In the genomic region with DNA sequence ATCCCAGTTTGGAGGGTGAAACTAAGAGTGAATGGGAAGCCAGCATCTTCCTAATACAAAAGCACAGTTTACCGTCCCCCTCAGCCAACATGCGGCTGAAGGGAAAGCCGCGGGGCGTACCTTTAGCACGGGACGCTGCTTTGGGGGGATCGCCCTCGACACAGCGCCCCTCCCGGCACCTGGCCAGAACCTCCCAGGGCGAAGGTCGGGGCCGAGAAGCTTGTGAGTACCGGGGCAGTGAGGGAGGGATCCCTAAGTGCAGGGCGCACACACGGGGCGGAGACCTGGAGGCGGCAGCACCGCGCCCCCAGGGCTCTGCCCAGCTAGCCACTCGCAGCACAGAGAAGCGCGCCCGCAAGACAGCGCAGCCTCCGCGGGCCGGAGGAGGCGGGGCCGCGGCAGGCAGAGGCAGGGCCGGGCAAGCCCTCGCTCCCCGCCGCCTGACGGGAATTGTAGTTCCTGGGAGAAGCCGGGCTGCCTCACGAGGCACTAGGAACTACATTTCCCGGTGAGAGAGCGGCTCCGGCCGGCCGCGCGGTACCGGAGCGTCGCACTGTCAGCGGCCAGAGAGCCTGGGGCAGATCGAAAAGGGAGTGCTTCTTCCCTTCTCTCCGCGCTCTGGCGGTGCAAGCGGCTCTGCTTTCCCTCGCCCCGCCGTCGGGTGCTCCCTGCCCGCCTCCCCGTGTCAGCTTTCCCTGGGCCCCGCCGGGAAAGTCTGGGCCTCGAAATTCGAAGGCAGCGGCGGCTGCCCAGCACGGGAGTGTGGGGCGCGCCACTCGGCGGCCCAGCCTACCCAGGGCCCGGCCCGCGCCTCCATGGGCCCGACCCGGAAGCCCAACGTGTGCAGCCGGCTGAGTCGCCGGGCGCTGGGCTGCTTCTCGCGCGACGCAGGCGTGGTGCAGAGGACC, we compare ENCODE assay signal across 8 cellular contexts. TPM values are rescaled to one million over a fixed set of nuclear protein-coding genes. Genes with fewer than 3 reads are reported as not detected.
DNase-seq lines count a peak whose midpoint lies in the region; ATAC-seq and TF ChIP-seq lines count a peak whose summit lies in the region.

A gene with protein sequence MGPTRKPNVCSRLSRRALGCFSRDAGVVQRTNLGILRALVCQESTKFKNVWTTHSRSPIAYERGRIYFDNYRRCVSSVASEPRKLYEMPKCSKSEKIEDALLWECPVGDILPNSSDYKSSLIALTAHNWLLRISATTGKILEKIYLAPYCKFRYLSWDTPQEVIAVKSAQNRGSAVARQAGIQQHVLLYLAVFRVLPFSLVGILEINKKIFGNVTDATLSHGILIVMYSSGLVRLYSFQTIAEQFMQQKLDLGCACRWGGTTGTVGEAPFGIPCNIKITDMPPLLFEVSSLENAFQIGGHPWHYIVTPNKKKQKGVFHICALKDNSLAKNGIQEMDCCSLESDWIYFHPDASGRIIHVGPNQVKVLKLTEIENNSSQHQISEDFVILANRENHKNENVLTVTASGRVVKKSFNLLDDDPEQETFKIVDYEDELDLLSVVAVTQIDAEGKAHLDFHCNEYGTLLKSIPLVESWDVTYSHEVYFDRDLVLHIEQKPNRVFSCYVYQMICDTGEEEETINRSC (plus strand): TSS at position 464 of the 908 bp plus-strand sequence. CDS start 352 bp downstream, at position 816.
Gene METTL8, minus strand, starts transcription at position 228 of the 908 bp plus-strand sequence. CDS start 41,805 bp downstream, outside the sequence.

- peak within 1 kb of the TSS; percentile 94 for H3K4me3 Mint-ChIP-seq in activated T-helper 17 cell treated with anti-CD3 and anti-CD28 coated beads, Interleukin-2, amount 50 U/mL, for 72 hours
- H3K4me3 Mint-ChIP-seq in natural killer cell: peak within 1 kb of the TSS; percentile 94

- H3K27me3 Mint-ChIP-seq in activated T-helper 17 cell treated with anti-CD3 and anti-CD28 coated beads, Interleukin-2, amount 50 U/mL, for 72 hours: no peaks in the 10 kb centered on the region
- no peaks in the 10 kb centered on the region for H3K27me3 Mint-ChIP-seq in natural killer cell (ENCODE audit: low read depth in 2 of 2)

- H3K27me3 ChIP-seq in GM23248 (replicated peaks; ENCODE audit: insufficient read depth): no peaks in the 10 kb centered on the region

- H3K4me1 ChIP-seq in GM23248 (ENCODE audit: insufficient read depth): peaks cover 12% of the 10 kb centered on the region

- peaks cover 7% of the 10 kb centered on the region for H3K4me1 Mint-ChIP-seq in activated T-helper 17 cell treated with anti-CD3 and anti-CD28 coated beads, Interleukin-2, amount 50 U/mL, for 72 hours
- H3K4me1 Mint-ChIP-seq in natural killer cell: peaks cover 27 to 31% of the 10 kb centered on the region in 2 donors

- peak; percentile 94 for ATAC-seq in activated T-helper 17 cell treated with anti-CD3 and anti-CD28 coated beads, Interleukin-2, amount 50 U/mL, for 72 hours (replicated peaks)
- ATAC-seq in natural killer cell: peak; percentile 93 to 98 (median 93)

- peaks cover 30% of the 10 kb centered on the region for H3K36me3 Mint-ChIP-seq in activated T-helper 17 cell treated with anti-CD3 and anti-CD28 coated beads, Interleukin-2, amount 50 U/mL, for 72 hours (ENCODE audit: low read depth)
- H3K36me3 Mint-ChIP-seq in natural killer cell: peaks cover 24% of the 10 kb centered on the region

- intact Hi-C loops in natural killer cell (cut with micrococcal nuclease): loop anchor here (2.0 kb wide), 1 partner anchor 505 kb away; the partner anchor contains the start of gene GORASP2

- no peaks in the 10 kb centered on the region for H3K9me2 ChIP-seq in GM23248 (ENCODE audit: insufficient read depth)

- peak within 1 kb of the TSS; percentile 86 for H3K27ac Mint-ChIP-seq in activated T-helper 17 cell treated with anti-CD3 and anti-CD28 coated beads, Interleukin-2, amount 50 U/mL, for 72 hours
- peak within 1 kb of the TSS; percentile 88 to 91 for H3K27ac Mint-ChIP-seq in natural killer cell

- H3K4me3 ChIP-seq in GM23248 (peak within 1 kb of the TSS; percentile 94), fibroblast of mammary gland (ENCODE audit: control insufficient read depth, low read depth, low read length) (peak within 1 kb of the TSS; percentile 92)

- H3F3A ChIP-seq in GM23248 (ENCODE audit: insufficient read depth): peaks cover 32% of the 10 kb centered on the region

- 1 to 2% methylated on average over 61 to 80 of the region's 87 CpGs for WGBS in GM23248 (ENCODE audit: low coverage in 1 of 2, low lambda C conversion rate in 2 of 2, missing lambda C conversion rate in 2 of 2), 2 experiments

- H2AFZ ChIP-seq in GM23248: peak within 1 kb of the TSS; percentile 91

- peaks cover 31% of the 10 kb centered on the region for H3K36me3 ChIP-seq in GM23248 (ENCODE audit: low read depth)

- H3K79me2 ChIP-seq in GM23248 (ENCODE audit: insufficient read depth): peaks cover 65% of the 10 kb centered on the region

- peak within 1 kb of the TSS; percentile 87 for H3K9ac ChIP-seq in GM23248

- no peaks in the 10 kb centered on the region for H3K9me3 ChIP-seq in GM23248 (ENCODE audit: low read depth)

- TF ChIP-seq CTCF in fibroblast of mammary gland (conservative IDR thresholded peaks at IDR 0.05; ENCODE audit: control insufficient read depth, insufficient read depth, low read depth, low read length) (no peak), natural killer cell (IDR thresholded peaks at IDR 0.05) (peak; percentile 44)

- DNase-seq in EL: peak; percentile 95
- DNase-seq in GM23248: peak; percentile 98
- peak; percentile 99 for DNase-seq in Kasumi-1 (lab: John Stamatoyannopoulos, UW)
- DNase-seq in RPMI8226: peak; percentile 98
- peak; percentile 91 for DNase-seq in fibroblast of mammary gland (ENCODE audit: low read depth)
- peak; percentile 89 for DNase-seq in natural killer cell
- DNase-seq in stimulated activated naive CD4-positive, alpha-beta T cell treated with Interleukin-2 at 50 U/mL for 16 hours (lab: John Stamatoyannopoulos, UW): peak; percentile 94

- peak within 1 kb of the TSS; percentile 82 for H3K27ac ChIP-seq in GM23248

- in situ Hi-C loops in GM23248 (cut with MboI): no loop called here

- H3K4me2 ChIP-seq in GM23248 (ENCODE audit: unreplicated experiment): peak within 1 kb of the TSS; percentile 99

- H4K20me1 ChIP-seq in GM23248 (ENCODE audit: insufficient read depth): no peaks in the 10 kb centered on the region

- H3K9me3 Mint-ChIP-seq in activated T-helper 17 cell treated with anti-CD3 and anti-CD28 coated beads, Interleukin-2, amount 50 U/mL, for 72 hours: no peaks in the 10 kb centered on the region
- no peaks in the 10 kb centered on the region for H3K9me3 Mint-ChIP-seq in natural killer cell

RNA-seq across cellular contexts. Expression of the first gene that starts in this region (rescaled TPM):
- total RNA-seq in GM23248 (2014; rRNA removed; shearing (Covaris generic)): 14.4 and 17.6 TPM in 2 replicates
- polyA plus RNA-seq in GM23248 (2016; fragmentation: Nextera tagmentation; extraction: Ambion mirVana): 9.9 and 10.6 TPM in 2 replicates
- total RNA-seq in activated T-helper 17 cell treated with anti-CD3 and anti-CD28 coated beads, Interleukin-2, amount 50 U/mL, for 72 hours: 10 to 100 TPM; 11.2 to 18.6 TPM
- total RNA-seq in natural killer cell: 10 to 100 TPM; 20.0 to 33.8 (median 30.7) TPM

RNA-seq across cellular contexts. Expression of gene METTL8, which starts in this region (rescaled TPM):
- 17.8 and 38.5 TPM in 2 replicates for total RNA-seq in GM23248 (2014; rRNA removed; shearing (Covaris generic))
- 27.2 and 31.5 TPM in 2 replicates for polyA plus RNA-seq in GM23248 (2016; fragmentation: Nextera tagmentation; extraction: Ambion mirVana)
- 10 to 100 TPM; 19.5 to 27.7 TPM for total RNA-seq in activated T-helper 17 cell treated with anti-CD3 and anti-CD28 coated beads, Interleukin-2, amount 50 U/mL, for 72 hours
- total RNA-seq in natural killer cell: 10 to 100 TPM; 14.3 to 16.7 (median 15.2) TPM

Comparison
In these comparisons a context has a peak if more than half of its experiments do, and no peak if none do; other contexts are left out.
1. Peak in every context shown above with its lines: DNase-seq, ATAC-seq, H3K4me3 ChIP-seq and H3K27ac ChIP-seq.